ENCODE assay signal across 8 cellular contexts in genomic region chr17:81859906-81860755, GRCh38. TPM values are rescaled to one million over a fixed set of nuclear protein-coding genes. Genes with fewer than 3 reads are reported as not detected.
A peak's percentile ranks its signal among the peaks of the same experiment; 100 is the strongest.
DNase-seq lines count a peak whose midpoint lies in the region; ATAC-seq and TF ChIP-seq lines count a peak whose summit lies in the region.

Gene P4HB, minus strand, starts transcription at chr17:81860535. Its CDS starts 64 bp downstream, at chr17:81860471.

- peak; percentile 92 to 94 for TF ChIP-seq POLR2A in Peyer's patch (IDR thresholded peaks at IDR 0.05)
- peak; percentile 55 to 59 for TF ChIP-seq POLR2A in tibial nerve (IDR thresholded peaks at IDR 0.05)

- no peak for TF ChIP-seq EP300 in tibial nerve (IDR thresholded peaks at IDR 0.05)

- CTCF ChIA-PET in Caco-2 (lab: Charles Lee), result no interaction called here

- H3K27ac Mint-ChIP-seq in Caco-2 (ENCODE audit: unreplicated experiment), result peak within 1 kb of the TSS; percentile 94

- intact Hi-C loops in Caco-2 (cut with micrococcal nuclease; ENCODE audit: unreplicated experiment), result loop anchor here (1.0 kb wide), 2 partner anchors 12 to 27 kb away; partner anchors contain the start of gene MCRIP1

- peak within 1 kb of the TSS; percentile 89 for H3K4me3 Mint-ChIP-seq in Caco-2 (ENCODE audit: unreplicated experiment)

- POLR2A ChIA-PET in Caco-2 (lab: Charles Lee), result interaction anchor here (0.5 to 1.2 kb wide), 7 partner anchors 10 to 493 kb away, joined by 3 to 7 read pairs (median 4); partner anchors contain the start of genes ALYREF, DCXR and MCRIP1

- peak within 1 kb of the TSS; percentile 84 for H3K4me3 ChIP-seq in Caco-2 (ENCODE audit: low read depth, low read length)
- H3K4me3 ChIP-seq in Peyer's patch, result peak within 1 kb of the TSS; percentile 93 to 100 (median 99)
- peak within 1 kb of the TSS; percentile 66 for H3K4me3 ChIP-seq in mononuclear cell (ENCODE audit: low read length)
- H3K4me3 ChIP-seq in tibial nerve, result peak within 1 kb of the TSS; percentile 87 to 100 (median 94)

- H3K9me3 ChIP-seq in Caco-2, result no peaks in the 10 kb centered on the region
- H3K9me3 ChIP-seq in Peyer's patch, result no peaks in the 10 kb centered on the region
- no peaks in the 10 kb centered on the region for H3K9me3 ChIP-seq in mononuclear cell (ENCODE audit: low read depth, low read length)
- H3K9me3 ChIP-seq in tibial nerve, result no peaks in the 10 kb centered on the region

- no peaks in the 10 kb centered on the region for H3K27me3 Mint-ChIP-seq in Caco-2 (ENCODE audit: insufficient read depth, unreplicated experiment)

- peak; percentile 0 for ATAC-seq in GM21737 (IDR thresholded peaks at IDR 0.05; ENCODE audit: unreplicated experiment)

- H3K27ac ChIP-seq in Peyer's patch (peak within 1 kb of the TSS; percentile 95 to 99 (median 98)), tibial nerve (peak within 1 kb of the TSS; percentile 74 to 98 (median 98))

- H3K4me1 ChIP-seq in Caco-2 (peaks cover 17% of the 10 kb centered on the region), Peyer's patch (peaks cover 0 to 80% (median 19%) of the 10 kb centered on the region in 4 donors), mononuclear cell (ENCODE audit: insufficient read depth, low read length) (peaks cover 44% of the 10 kb centered on the region), tibial nerve (peaks cover 0 to 71% (median 34%) of the 10 kb centered on the region in 4 donors)

- no peak for TF ChIP-seq CTCF in Caco-2 (IDR thresholded peaks at IDR 0.05; ENCODE audit: insufficient read depth in 1 of 2, low read depth in 1 of 2, low read length in 1 of 2, severe bottlenecking in 1 of 2, unreplicated experiment in 1 of 2)
- no peak for TF ChIP-seq CTCF in Peyer's patch (IDR thresholded peaks at IDR 0.05)
- TF ChIP-seq CTCF in tibial nerve (IDR thresholded peaks at IDR 0.05), result no peak
- no peak for TF ChIP-seq CTCF in GM20000 (IDR thresholded peaks at IDR 0.05; ENCODE audit: extremely low read depth, missing control alignments)

- H3K4me1 Mint-ChIP-seq in Caco-2 (ENCODE audit: low read depth, unreplicated experiment), result peaks cover 18% of the 10 kb centered on the region

- 0 to 2% methylated on average over 9 to 76 of the region's 95 CpGs for WGBS in tibial nerve, 2 donors

- H3K36me3 ChIP-seq in Caco-2 (ENCODE audit: control insufficient read depth, insufficient read depth, low read length), result peaks cover 6% of the 10 kb centered on the region
- peaks cover 0 to 33% (median 0%) of the 10 kb centered on the region in 3 donors for H3K36me3 ChIP-seq in Peyer's patch
- H3K36me3 ChIP-seq in tibial nerve, result peaks cover 0 to 60% (median 3%) of the 10 kb centered on the region in 3 donors

- peak in 1 of 2 experiments; percentile 46 for DNase-seq in Caco-2
- peak in 1 of 3 donors; percentile 98 for DNase-seq in Peyer's patch
- peak in 1 of 2 donors; percentile 41 for DNase-seq in dermis microvascular lymphatic vessel endothelial cell (ENCODE audit: low read depth in 2 of 2)
- no peak for DNase-seq in tibial nerve (ENCODE audit: low spot score in 2 of 2)
- DNase-seq in COLO829 (ENCODE audit: low spot score), result no peak
- DNase-seq in GM20000 (ENCODE audit: low spot score), result no peak

- H3K9me3 Mint-ChIP-seq in Caco-2 (ENCODE audit: unreplicated experiment), result no peaks in the 10 kb centered on the region

- H3K27me3 ChIP-seq in Caco-2 (replicated peaks; ENCODE audit: control insufficient read depth, insufficient read depth, low read length) (no peaks in the 10 kb centered on the region), Peyer's patch (no peaks in the 10 kb centered on the region), mononuclear cell (ENCODE audit: insufficient read depth, low read length) (no peaks in the 10 kb centered on the region), tibial nerve (no peaks in the 10 kb centered on the region)

- peaks cover 98% of the 10 kb centered on the region for H3K36me3 Mint-ChIP-seq in Caco-2 (ENCODE audit: insufficient read depth, unreplicated experiment)

- BruUV-seq in Caco-2 (replicated peaks; lab: Mats Ljungman, UMichigan), result no TSS peak

RNA-seq across cellular contexts. Expression of gene P4HB, which starts in this region (rescaled TPM):
- 895 and 958 TPM in 2 replicates for total RNA-seq in Caco-2 (2022)
- 1,000 to 10,000 TPM in 3 of 4 donors, 100 to 1,000 TPM in 1; 326 to 1,290 (median 1,196) TPM for total RNA-seq in Peyer's patch
- 634 and 739 TPM in 2 replicates for total RNA-seq in dermis microvascular lymphatic vessel endothelial cell
- total RNA-seq in mononuclear cell, result 239 TPM
- 100 to 1,000 TPM; 385 to 594 (median 472) TPM for total RNA-seq in tibial nerve
